1 cellular context compared by ENCODE assay signal in genomic region chr7:98107313-98107691, GRCh38.
TF ChIP-seq lines count a peak whose summit lies in the region.

No MANE protein-coding gene starts in this region.

TF ChIP-seq in GM12878, 131 proteins besides CTCF, POLR2A, EP300 and RAD21:
- TF ChIP-seq NR2C1 (IDR thresholded peaks at IDR 0.05), result no peak
- no peak for TF ChIP-seq BRCA1 (IDR thresholded peaks at IDR 0.05; ENCODE audit: low read depth, low read length)
- TF ChIP-seq PML (IDR thresholded peaks at IDR 0.05; ENCODE audit: low read length), result no peak
- no peak for TF ChIP-seq GABPA (IDR thresholded peaks at IDR 0.05; ENCODE audit: low read depth)
- TF ChIP-seq CBFB (IDR thresholded peaks at IDR 0.05; ENCODE audit: low read depth), result no peak
